Comparison of ENCODE assay signal across 2 cellular contexts in genomic region chr2:9356336-9356735, GRCh38.
TF ChIP-seq lines count a peak whose summit lies in the region.

No MANE protein-coding gene starts in this region.

TF ChIP-seq in HEK293T, 16 proteins besides CTCF, POLR2A, EP300 and RAD21 (continued from another document):
- TF ChIP-seq HDGF (IDR thresholded peaks at IDR 0.05; ENCODE audit: borderline replicate concordance) (no peak), FOXK2 (IDR thresholded peaks at IDR 0.05) (no peak), L3MBTL2 (conservative IDR thresholded peaks at IDR 0.05) (no peak), FOXA1 (IDR thresholded peaks at IDR 0.05) (no peak), LEF1 (IDR thresholded peaks at IDR 0.05; ENCODE audit: borderline replicate concordance) (no peak), NFRKB (IDR thresholded peaks at IDR 0.05) (no peak), FOXM1 (IDR thresholded peaks at IDR 0.05; ENCODE audit: borderline replicate concordance) (no peak), BHLHE40 (IDR thresholded peaks at IDR 0.05; ENCODE audit: borderline replicate concordance) (no peak), SP1 (IDR thresholded peaks at IDR 0.05) (no peak), ELF4 (IDR thresholded peaks at IDR 0.05) (no peak), ARNT (IDR thresholded peaks at IDR 0.05) (no peak), CTBP1 (IDR thresholded peaks at IDR 0.05; ENCODE audit: borderline replicate concordance) (no peak), TARDBP (IDR thresholded peaks at IDR 0.05) (no peak), SUZ12 (IDR thresholded peaks at IDR 0.05) (no peak)
- TF ChIP-seq, protein P1, sequence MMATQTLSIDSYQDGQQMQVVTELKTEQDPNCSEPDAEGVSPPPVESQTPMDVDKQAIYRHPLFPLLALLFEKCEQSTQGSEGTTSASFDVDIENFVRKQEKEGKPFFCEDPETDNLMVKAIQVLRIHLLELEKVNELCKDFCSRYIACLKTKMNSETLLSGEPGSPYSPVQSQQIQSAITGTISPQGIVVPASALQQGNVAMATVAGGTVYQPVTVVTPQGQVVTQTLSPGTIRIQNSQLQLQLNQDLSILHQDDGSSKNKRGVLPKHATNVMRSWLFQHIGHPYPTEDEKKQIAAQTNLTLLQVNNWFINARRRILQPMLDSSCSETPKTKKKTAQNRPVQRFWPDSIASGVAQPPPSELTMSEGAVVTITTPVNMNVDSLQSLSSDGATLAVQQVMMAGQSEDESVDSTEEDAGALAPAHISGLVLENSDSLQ (IDR thresholded peaks at IDR 0.05): no peak

TF ChIP-seq in H1, 55 proteins besides CTCF, POLR2A, EP300 and RAD21:
- TF ChIP-seq HDAC2 (IDR thresholded peaks at IDR 0.05; ENCODE audit: borderline replicate concordance in 1 of 2, low read depth in 2 of 2, low read length in 2 of 2) (no peak), TCF12 (IDR thresholded peaks at IDR 0.05; ENCODE audit: low read depth, low read length) (no peak)
